Comparison of ENCODE assay signal across 1 cellular context in genomic region chr2:177392373-177393246, GRCh38.
TF ChIP-seq lines count a peak whose summit lies in the region.

Gene AGPS, plus strand, starts transcription at chr2:177392773. Its CDS starts 17 bp downstream, at chr2:177392790.

TF ChIP-seq in K562, 482 proteins besides CTCF, POLR2A, EP300 and RAD21 (continued from another document and continues in another):
- TF ChIP-seq CHAMP1 (IDR thresholded peaks at IDR 0.05), result no peak
- peak; percentile 98 to 99 for TF ChIP-seq E2F6 (IDR thresholded peaks at IDR 0.05; ENCODE audit: borderline replicate concordance in 1 of 2, extremely low read depth in 1 of 2, insufficient read depth in 1 of 2, insufficient read length in 1 of 2, low read depth in 1 of 2, low read length in 1 of 2, poor library complexity in 1 of 2, severe bottlenecking in 1 of 2)
- TF ChIP-seq ARID3A (IDR thresholded peaks at IDR 0.05; ENCODE audit: borderline replicate concordance, low read depth, low read length), result no peak
- TF ChIP-seq ZNF143 (CRISPR knock-in tag; IDR thresholded peaks at IDR 0.05), result peak; percentile 90
- peak; percentile 87; the same call in 1 of the 2 replicates for TF ChIP-seq FOXK1 (CRISPR knock-in tag; IDR thresholded peaks at IDR 0.05; ENCODE audit: borderline replicate concordance)
- peak; percentile 83 for TF ChIP-seq ATF7 (IDR thresholded peaks at IDR 0.05)
- TF ChIP-seq ID3 (CRISPR knock-in tag; IDR thresholded peaks at IDR 0.05), result no peak
- peak; percentile 98 for TF ChIP-seq ID3 (tag; IDR thresholded peaks at IDR 0.05)
- TF ChIP-seq ZNF639 (CRISPR knock-in tag; conservative IDR thresholded peaks at IDR 0.05 in 1 of 2, IDR thresholded peaks at IDR 0.05 in 1 of 2), result peak in 1 of 2 experiments; percentile 93; a peak in 2 of 4 replicates
- TF ChIP-seq SAP30 (IDR thresholded peaks at IDR 0.05; ENCODE audit: borderline replicate concordance, insufficient read depth, low read depth, low read length, poor library complexity, severe bottlenecking), result peak; percentile 55
- TF ChIP-seq RCOR1 (IDR thresholded peaks at IDR 0.05; ENCODE audit: borderline replicate concordance in 1 of 2, low read depth in 2 of 2, low read length in 2 of 2), result peak; percentile 14 to 59; a peak in 1 of 4 replicates
- no peak for TF ChIP-seq EZH2 (IDR thresholded peaks at IDR 0.05; ENCODE audit: borderline replicate concordance, low read depth, low read length)
- peak; percentile 51 for TF ChIP-seq BHLHE40 (IDR thresholded peaks at IDR 0.05; ENCODE audit: low read length)
- TF ChIP-seq CHD2 (IDR thresholded peaks at IDR 0.05; ENCODE audit: low read depth, low read length), result peak; percentile 49; the same call in 1 of the 2 replicates
- TF ChIP-seq ELF1 (tag; IDR thresholded peaks at IDR 0.05), result peak; percentile 86
- TF ChIP-seq U2AF1 (optimal IDR thresholded peaks at IDR 0.05; ENCODE audit: low read depth, low read length), result peak; percentile 97
- peak; percentile 44 for TF ChIP-seq EGR1 (conservative IDR thresholded peaks at IDR 0.05)
- 0 out of 4 replicates have a peak, but pooled peaks of 1 of the 2 experiments have one; percentile 41 for TF ChIP-seq FOXK2 (conservative IDR thresholded peaks at IDR 0.05 in 1 of 2, IDR thresholded peaks at IDR 0.05 in 1 of 2; ENCODE audit: low read depth in 2 of 2)
- TF ChIP-seq BRD4 (IDR thresholded peaks at IDR 0.05), result peak; percentile 75; the same call in 1 of the 2 replicates
- peak; percentile 62 for TF ChIP-seq HNRNPK (IDR thresholded peaks at IDR 0.05; ENCODE audit: low read depth, low read length, poor library complexity, severe bottlenecking)
- TF ChIP-seq SRSF7 (optimal IDR thresholded peaks at IDR 0.05; ENCODE audit: low read depth, low read length), result no peak
- 0 out of 2 replicates have a peak, but pooled peaks have one; percentile 23 for TF ChIP-seq SMARCA4 (IDR thresholded peaks at IDR 0.05)
- peak; percentile 93 for TF ChIP-seq ZBTB9 (CRISPR knock-in tag; IDR thresholded peaks at IDR 0.05)
- TF ChIP-seq THRAP3 (IDR thresholded peaks at IDR 0.05; ENCODE audit: borderline replicate concordance), result no peak
- TF ChIP-seq NFRKB (IDR thresholded peaks at IDR 0.05; ENCODE audit: low read depth), result peak; percentile 80
- TF ChIP-seq SP1 (CRISPR knock-in tag; IDR thresholded peaks at IDR 0.05), result peak; percentile 61
- TF ChIP-seq NFIC (IDR thresholded peaks at IDR 0.05), result peak; percentile 32; the same call in 1 of the 2 replicates
- TF ChIP-seq ARID1B (IDR thresholded peaks at IDR 0.05), result no peak
- no peak for TF ChIP-seq JUNB (CRISPR knock-in tag; conservative IDR thresholded peaks at IDR 0.05)
- peak; percentile 76 to 98; a peak in 3 of 4 replicates for TF ChIP-seq NONO (IDR thresholded peaks at IDR 0.05; ENCODE audit: low read depth in 2 of 2, low read length in 1 of 2)
- TF ChIP-seq ARID4B (CRISPR knock-in tag; IDR thresholded peaks at IDR 0.05), result peak; percentile 73
- TF ChIP-seq SPI1 (IDR thresholded peaks at IDR 0.05; ENCODE audit: borderline replicate concordance, low read depth, low read length), result 0 out of 2 replicates have a peak, but pooled peaks have one; percentile 2
- peak; percentile 87 for TF ChIP-seq HIVEP1 (CRISPR knock-in tag; IDR thresholded peaks at IDR 0.05)
- TF ChIP-seq ETV1 (tag; conservative IDR thresholded peaks at IDR 0.05; ENCODE audit: low read depth), result no peak; the same call in 1 of the 2 replicates
- TF ChIP-seq TCFL5 (CRISPR knock-in tag; conservative IDR thresholded peaks at IDR 0.05), result no peak
- peak; percentile 96 for TF ChIP-seq PHF8 (IDR thresholded peaks at IDR 0.05; ENCODE audit: borderline replicate concordance, low read length)
- peak; percentile 59; the same call in 1 of the 2 replicates for TF ChIP-seq ZNF609 (CRISPR knock-in tag; IDR thresholded peaks at IDR 0.05; ENCODE audit: borderline replicate concordance)
- peak; percentile 75; the same call in 1 of the 2 replicates for TF ChIP-seq E2F1 (CRISPR knock-in tag; IDR thresholded peaks at IDR 0.05)
- peak; percentile 96 for TF ChIP-seq RB1 (IDR thresholded peaks at IDR 0.05; ENCODE audit: low read depth)
- TF ChIP-seq ZNF197 (CRISPR knock-in tag; IDR thresholded peaks at IDR 0.05; ENCODE audit: low read depth), result 0 out of 2 replicates have a peak, but pooled peaks have one; percentile 59
- TF ChIP-seq ZNF436 (CRISPR knock-in tag; IDR thresholded peaks at IDR 0.05), result no peak
- TF ChIP-seq TRIM24 (IDR thresholded peaks at IDR 0.05), result peak in 1 of 2 experiments; percentile 42; a peak in 1 of 4 replicates
